In genomic region chr11:6320411-6321207, GRCh38 we compare ENCODE assay signal across 8 cellular contexts. TPM values are rescaled to one million over a fixed set of nuclear protein-coding genes. Genes with fewer than 3 reads are reported as not detected.
DNase-seq lines count a peak whose midpoint lies in the region; ATAC-seq and TF ChIP-seq lines count a peak whose summit lies in the region.

CAVIN3 (minus strand) TSS chr11:6320501; CDS start chr11:6320476, 25 bp downstream.

- intact Hi-C loops in IMR-90 (cut with micrococcal nuclease), result loop anchor here (2.0 kb wide), 1 partner anchor 32 kb away; no protein-coding TSS in a partner anchor

- peak within 1 kb of the TSS; percentile 100 for H2AK9ac ChIP-seq in IMR-90 (replicated peaks; ENCODE audit: low read depth, low read length, poor library complexity)

- BruUV-seq in IMR-90 (replicated peaks; lab: Mats Ljungman, UMichigan), result no TSS peak

- peak within 1 kb of the TSS; percentile 93 for H2BK20ac ChIP-seq in IMR-90 (ENCODE audit: low read depth, low read length)

- DNase-seq in AG08396 (ENCODE audit: low spot score) (peak; percentile 85), IMR-90 (peak; percentile 85), glomerular visceral epithelial cell (ENCODE audit: extremely low spot score) (peak; percentile 68), progenitor cell of endocrine pancreas (ENCODE audit: low spot score, unreplicated experiment) (peak; percentile 26)

- H4K8ac ChIP-seq in IMR-90 (ENCODE audit: low read depth in 2 of 2, low read length in 2 of 2), result peak within 1 kb of the TSS; percentile 94 to 98

- peak within 1 kb of the TSS; percentile 97 for H2BK5ac ChIP-seq in IMR-90 (ENCODE audit: low read depth, low read length, poor library complexity, severe bottlenecking)

- TF ChIP-seq CTCF in IMR-90 (conservative IDR thresholded peaks at IDR 0.05; ENCODE audit: low read depth, low read length) (no peak), progenitor cell of endocrine pancreas (IDR thresholded peaks at IDR 0.05; ENCODE audit: unreplicated experiment) (no peak)

- peaks cover 12 to 22% of the 10 kb centered on the region in 2 experiments; a peak in 3 of 4 replicates for H3K79me1 ChIP-seq in IMR-90 (ENCODE audit: low read depth in 1 of 2, low read length in 2 of 2)

- H3K27me3 Mint-ChIP-seq in activated naive CD4-positive, alpha-beta T cell treated with anti-CD3 and anti-CD28 coated beads, Interleukin-2, amount 50 U/mL, for 24 hours, result peaks cover 45% of the 10 kb centered on the region
- peaks cover 15% of the 10 kb centered on the region for H3K27me3 Mint-ChIP-seq in progenitor cell of endocrine pancreas

- POLR2A ChIA-PET in IMR-90 (lab: Charles Lee; ENCODE audit: unreplicated experiment), result interaction anchor here (1.2 to 1.3 kb wide), 2 partner anchors 12 to 59 kb away, joined by 3 read pairs; no protein-coding TSS in a partner anchor

- no peaks in the 10 kb centered on the region for H3K36me3 Mint-ChIP-seq in activated naive CD4-positive, alpha-beta T cell treated with anti-CD3 and anti-CD28 coated beads, Interleukin-2, amount 50 U/mL, for 24 hours
- no peaks in the 10 kb centered on the region for H3K36me3 Mint-ChIP-seq in progenitor cell of endocrine pancreas (ENCODE audit: insufficient read depth)

- H3K9me3 Mint-ChIP-seq in activated naive CD4-positive, alpha-beta T cell treated with anti-CD3 and anti-CD28 coated beads, Interleukin-2, amount 50 U/mL, for 24 hours, result no peaks in the 10 kb centered on the region
- H3K9me3 Mint-ChIP-seq in progenitor cell of endocrine pancreas (ENCODE audit: low read depth), result no peaks in the 10 kb centered on the region

- peak within 1 kb of the TSS; percentile 94 for H3K18ac ChIP-seq in IMR-90 (ENCODE audit: low read depth, low read length)

- peak within 1 kb of the TSS; percentile 96 for H2AK5ac ChIP-seq in IMR-90 (ENCODE audit: low read depth, low read length)

- peak within 1 kb of the TSS; percentile 97 for H2BK120ac ChIP-seq in IMR-90 (ENCODE audit: low read depth, low read length)

- H4K5ac ChIP-seq in IMR-90 (ENCODE audit: low read depth, low read length), result peak within 1 kb of the TSS; percentile 95

- no peaks in the 10 kb centered on the region for H3K9me3 ChIP-seq in IMR-90 (ENCODE audit: control insufficient read depth, insufficient read depth, low read length)

- peak; percentile 88 for TF ChIP-seq POLR2A in IMR-90 (IDR thresholded peaks at IDR 0.05; ENCODE audit: low read depth, low read length)

- in situ Hi-C loops in IMR-90 (cut with MboI; ENCODE audit: low sequenced_read_pairs), result loop anchor here (25.0 kb wide), 1 partner anchor 708 kb away; no protein-coding TSS in a partner anchor

- H2BK15ac ChIP-seq in IMR-90 (ENCODE audit: low read depth, low read length), result peak within 1 kb of the TSS; percentile 92; the same call in 2 of the 3 replicates

- peak within 1 kb of the TSS; percentile 95 for H3K14ac ChIP-seq in IMR-90 (replicated peaks; ENCODE audit: low read depth, low read length)

- H3K23ac ChIP-seq in IMR-90 (ENCODE audit: low read depth, low read length), result peak within 1 kb of the TSS; percentile 92

- H3K9me1 ChIP-seq in IMR-90 (ENCODE audit: insufficient read depth, low read length), result peaks cover 4% of the 10 kb centered on the region

- H3K4me2 ChIP-seq in IMR-90 (ENCODE audit: low read depth, low read length), result peak within 1 kb of the TSS; percentile 94

- no peaks in the 10 kb centered on the region for H3K27me3 ChIP-seq in IMR-90 (ENCODE audit: control insufficient read depth, insufficient read depth, low read length)

- dilution Hi-C loops in IMR-90 (cut with HindIII; ENCODE audit: low sequenced_read_pairs, unreplicated experiment), result no loop called here

- TF ChIP-seq RAD21 in IMR-90 (IDR thresholded peaks at IDR 0.05; ENCODE audit: low read length), result no peak

- peaks cover 6% of the 10 kb centered on the region for H3K36me3 ChIP-seq in IMR-90 (ENCODE audit: control insufficient read depth, insufficient read depth, low read length)

- CTCF ChIA-PET in IMR-90 (lab: Yijun Ruan, JAX), result interaction anchor here (0.6 to 1.0 kb wide), 2 partner anchors 33 to 180 kb away, joined by 4 to 6 read pairs; no protein-coding TSS in a partner anchor

- WGBS in IMR-90 (ENCODE audit: extremely low coverage in 2 of 2, insufficient read length in 1 of 2), 2 experiments, result 15% methylated on average over 10 of the region's 44 CpGs; no CpG with 5 or more reads in 1 of the 2 experiments

- no peaks in the 10 kb centered on the region for H4K20me1 ChIP-seq in IMR-90 (ENCODE audit: insufficient read depth, low read length)

- ATAC-seq in GM19452 (IDR thresholded peaks at IDR 0.05; ENCODE audit: unreplicated experiment) (peak; percentile 48), IMR-90 (ENCODE audit: low read depth) (peak; percentile 70), HG02970 (IDR thresholded peaks at IDR 0.05; ENCODE audit: low FRiP score, unreplicated experiment) (no peak), GM19328 (IDR thresholded peaks at IDR 0.05; ENCODE audit: unreplicated experiment) (no peak)

- peak within 1 kb of the TSS; percentile 97 for H4K91ac ChIP-seq in IMR-90 (ENCODE audit: insufficient read depth, low read depth, low read length)

- peak within 1 kb of the TSS; percentile 97 for H3K4ac ChIP-seq in IMR-90 (ENCODE audit: low read depth, low read length)

- H3K4me1 Mint-ChIP-seq in activated naive CD4-positive, alpha-beta T cell treated with anti-CD3 and anti-CD28 coated beads, Interleukin-2, amount 50 U/mL, for 24 hours, result peaks cover 27% of the 10 kb centered on the region
- H3K4me1 Mint-ChIP-seq in progenitor cell of endocrine pancreas (ENCODE audit: low read depth), result peaks cover 35% of the 10 kb centered on the region

- peak within 1 kb of the TSS; percentile 99 for H3K27ac ChIP-seq in IMR-90 (ENCODE audit: insufficient read depth, low read length)

- peak within 1 kb of the TSS; percentile 73 for H3K4me3 Mint-ChIP-seq in activated naive CD4-positive, alpha-beta T cell treated with anti-CD3 and anti-CD28 coated beads, Interleukin-2, amount 50 U/mL, for 24 hours
- peak within 1 kb of the TSS; percentile 64 for H3K4me3 Mint-ChIP-seq in progenitor cell of endocrine pancreas (ENCODE audit: low read depth)

- H3K4me1 ChIP-seq in IMR-90 (ENCODE audit: control insufficient read depth, insufficient read depth, low read length), result peaks cover 15% of the 10 kb centered on the region

- peak within 1 kb of the TSS; percentile 69 for H3K4me3 ChIP-seq in IMR-90 (ENCODE audit: insufficient read depth, low read depth, low read length)

- H2AFZ ChIP-seq in IMR-90 (replicated peaks; ENCODE audit: low read length, poor library complexity), result peak within 1 kb of the TSS; percentile 91

- H3K27ac Mint-ChIP-seq in activated naive CD4-positive, alpha-beta T cell treated with anti-CD3 and anti-CD28 coated beads, Interleukin-2, amount 50 U/mL, for 24 hours, result peak within 1 kb of the TSS; percentile 84
- peak within 1 kb of the TSS; percentile 92 for H3K27ac Mint-ChIP-seq in progenitor cell of endocrine pancreas

- peak within 1 kb of the TSS; percentile 99 for H3K9ac ChIP-seq in IMR-90 (ENCODE audit: low read depth, low read length)

- H3K56ac ChIP-seq in IMR-90 (ENCODE audit: extremely low read depth, insufficient read depth, low read length), result peak within 1 kb of the TSS; percentile 94

TF ChIP-seq in IMR-90, 13 proteins besides CTCF, POLR2A, EP300 and RAD21:
- TF ChIP-seq MXI1 (IDR thresholded peaks at IDR 0.05; ENCODE audit: borderline replicate concordance, low read depth, low read length) (0 out of 2 replicates have a peak, but pooled peaks have one; percentile 10), MAZ (IDR thresholded peaks at IDR 0.05; ENCODE audit: borderline replicate concordance, low read depth, low read length) (peak; percentile 58; the same call in 1 of the 2 replicates), RCOR1 (IDR thresholded peaks at IDR 0.05; ENCODE audit: insufficient replicate concordance, low read length) (no peak), FOS (IDR thresholded peaks at IDR 0.05; ENCODE audit: low read depth, low read length) (0 out of 2 replicates have a peak, but pooled peaks have one; percentile 24), SMC3 (IDR thresholded peaks at IDR 0.05; ENCODE audit: low read depth, low read length) (no peak)

RNA-seq across cellular contexts. Expression of gene CAVIN3, which starts in this region (rescaled TPM):
- total RNA-seq in IMR-90 (2012; rRNA removed) (112 and 116 TPM in 2 replicates), progenitor cell of endocrine pancreas (6.7 and 7.1 TPM in 2 replicates)
- 185 and 241 TPM in 2 replicates for polyA plus RNA-seq in IMR-90 (2012; rRNA removed)
- polyA plus RNA-seq in IMR-90 (2012; cell fraction: cytosol; rRNA removed), result 369 and 427 TPM in 2 replicates
- 99.2 and 236 TPM in 2 replicates for polyA plus RNA-seq in IMR-90 (2012; cell fraction: nucleus; rRNA removed; ENCODE audit: low replicate concordance)

Comparison
In these comparisons a context has a peak if more than half of its experiments do, and no peak if none do; other contexts are left out.
1. RNA of gene CAVIN3 (total RNA-seq): 112 to 116 TPM in IMR-90; 6.7 to 7.1 TPM in progenitor cell of endocrine pancreas; every median in the first group is over 10 times any median in the second.
2. DNase-seq: peak in every context shown above with its lines; median percentile 85 in AG08396; 85 in IMR-90; 68 in glomerular visceral epithelial cell; 26 in progenitor cell of endocrine pancreas.
3. ATAC-seq: peak in GM19452 (single experiment) and IMR-90 (single experiment); none in HG02970 (single experiment) and GM19328 (single experiment).